In genomic region chr6:44043479-44044153, GRCh38 we compare ENCODE assay signal across 1 cellular context.
A peak's percentile ranks its signal among the peaks of the same experiment; 100 is the strongest.
TF ChIP-seq lines count a peak whose summit lies in the region.

No MANE protein-coding gene starts in this region.

TF ChIP-seq in K562, 482 proteins besides CTCF, POLR2A, EP300 and RAD21 (continued from another document and continues in another):
- TF ChIP-seq USF2 (CRISPR knock-in tag; IDR thresholded peaks at IDR 0.05) = no peak
- no peak for TF ChIP-seq ZNF23 (CRISPR knock-in tag; IDR thresholded peaks at IDR 0.05)
- peak; percentile 74; the same call in 1 of the 2 replicates for TF ChIP-seq EHMT2 (IDR thresholded peaks at IDR 0.05)
- no peak for TF ChIP-seq MAFF (IDR thresholded peaks at IDR 0.05; ENCODE audit: low read length)
- TF ChIP-seq ZNF395 (CRISPR knock-in tag; IDR thresholded peaks at IDR 0.05) = peak; percentile 65; the same call in 1 of the 2 replicates
- no peak for TF ChIP-seq NFYB (IDR thresholded peaks at IDR 0.05; ENCODE audit: extremely low read depth, insufficient read length)
- peak; percentile 57; the same call in 1 of the 2 replicates for TF ChIP-seq SOX6 (IDR thresholded peaks at IDR 0.05)
- no peak for TF ChIP-seq CBX5 (IDR thresholded peaks at IDR 0.05; ENCODE audit: borderline replicate concordance, low read depth)
- no peak for TF ChIP-seq CHD4 (IDR thresholded peaks at IDR 0.05; ENCODE audit: insufficient read depth, insufficient replicate concordance, low read depth, low read length, poor library complexity, severe bottlenecking)
- TF ChIP-seq KLF1 (tag; IDR thresholded peaks at IDR 0.05) = no peak
- no peak for TF ChIP-seq ZNF785 (CRISPR knock-in tag; IDR thresholded peaks at IDR 0.05)
- TF ChIP-seq, protein P1, sequence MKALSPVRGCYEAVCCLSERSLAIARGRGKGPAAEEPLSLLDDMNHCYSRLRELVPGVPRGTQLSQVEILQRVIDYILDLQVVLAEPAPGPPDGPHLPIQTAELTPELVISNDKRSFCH (CRISPR knock-in tag; IDR thresholded peaks at IDR 0.05) = no peak
- TF ChIP-seq, protein P1 (tag; IDR thresholded peaks at IDR 0.05) = peak; percentile 87
- TF ChIP-seq TRIM24 (IDR thresholded peaks at IDR 0.05) = no peak
- peak; percentile 96 for TF ChIP-seq DMBX1 (CRISPR knock-in tag; IDR thresholded peaks at IDR 0.05; ENCODE audit: borderline replicate concordance)
- no peak for TF ChIP-seq STAT5A (IDR thresholded peaks at IDR 0.05; ENCODE audit: borderline replicate concordance, low read length)
- TF ChIP-seq ZNF282 (CRISPR knock-in tag; IDR thresholded peaks at IDR 0.05) = no peak
- TF ChIP-seq ZBTB7A (IDR thresholded peaks at IDR 0.05; ENCODE audit: borderline replicate concordance, control insufficient read depth, low read depth, low read length) = no peak
- TF ChIP-seq, protein P2, sequence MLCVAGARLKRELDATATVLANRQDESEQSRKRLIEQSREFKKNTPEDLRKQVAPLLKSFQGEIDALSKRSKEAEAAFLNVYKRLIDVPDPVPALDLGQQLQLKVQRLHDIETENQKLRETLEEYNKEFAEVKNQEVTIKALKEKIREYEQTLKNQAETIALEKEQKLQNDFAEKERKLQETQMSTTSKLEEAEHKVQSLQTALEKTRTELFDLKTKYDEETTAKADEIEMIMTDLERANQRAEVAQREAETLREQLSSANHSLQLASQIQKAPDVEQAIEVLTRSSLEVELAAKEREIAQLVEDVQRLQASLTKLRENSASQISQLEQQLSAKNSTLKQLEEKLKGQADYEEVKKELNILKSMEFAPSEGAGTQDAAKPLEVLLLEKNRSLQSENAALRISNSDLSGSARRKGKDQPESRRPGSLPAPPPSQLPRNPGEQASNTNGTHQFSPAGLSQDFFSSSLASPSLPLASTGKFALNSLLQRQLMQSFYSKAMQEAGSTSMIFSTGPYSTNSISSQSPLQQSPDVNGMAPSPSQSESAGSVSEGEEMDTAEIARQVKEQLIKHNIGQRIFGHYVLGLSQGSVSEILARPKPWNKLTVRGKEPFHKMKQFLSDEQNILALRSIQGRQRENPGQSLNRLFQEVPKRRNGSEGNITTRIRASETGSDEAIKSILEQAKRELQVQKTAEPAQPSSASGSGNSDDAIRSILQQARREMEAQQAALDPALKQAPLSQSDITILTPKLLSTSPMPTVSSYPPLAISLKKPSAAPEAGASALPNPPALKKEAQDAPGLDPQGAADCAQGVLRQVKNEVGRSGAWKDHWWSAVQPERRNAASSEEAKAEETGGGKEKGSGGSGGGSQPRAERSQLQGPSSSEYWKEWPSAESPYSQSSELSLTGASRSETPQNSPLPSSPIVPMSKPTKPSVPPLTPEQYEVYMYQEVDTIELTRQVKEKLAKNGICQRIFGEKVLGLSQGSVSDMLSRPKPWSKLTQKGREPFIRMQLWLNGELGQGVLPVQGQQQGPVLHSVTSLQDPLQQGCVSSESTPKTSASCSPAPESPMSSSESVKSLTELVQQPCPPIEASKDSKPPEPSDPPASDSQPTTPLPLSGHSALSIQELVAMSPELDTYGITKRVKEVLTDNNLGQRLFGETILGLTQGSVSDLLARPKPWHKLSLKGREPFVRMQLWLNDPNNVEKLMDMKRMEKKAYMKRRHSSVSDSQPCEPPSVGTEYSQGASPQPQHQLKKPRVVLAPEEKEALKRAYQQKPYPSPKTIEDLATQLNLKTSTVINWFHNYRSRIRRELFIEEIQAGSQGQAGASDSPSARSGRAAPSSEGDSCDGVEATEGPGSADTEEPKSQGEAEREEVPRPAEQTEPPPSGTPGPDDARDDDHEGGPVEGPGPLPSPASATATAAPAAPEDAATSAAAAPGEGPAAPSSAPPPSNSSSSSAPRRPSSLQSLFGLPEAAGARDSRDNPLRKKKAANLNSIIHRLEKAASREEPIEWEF (CRISPR knock-in tag; IDR thresholded peaks at IDR 0.05) = no peak
- no peak for TF ChIP-seq ZFP91 (CRISPR knock-in tag; IDR thresholded peaks at IDR 0.05)
- peak; percentile 18; the same call in 1 of the 2 replicates for TF ChIP-seq ELF1 (tag; IDR thresholded peaks at IDR 0.05)
- TF ChIP-seq POLR3G (IDR thresholded peaks at IDR 0.05; ENCODE audit: extremely low read depth, insufficient read length, insufficient replicate concordance) = no peak
- TF ChIP-seq SMAD3 (CRISPR knock-in tag; conservative IDR thresholded peaks at IDR 0.05) = peak; percentile 75; the same call in 1 of the 2 replicates
- no peak for TF ChIP-seq RBM22 (IDR thresholded peaks at IDR 0.05; ENCODE audit: low read depth, low read length, poor library complexity, severe bottlenecking)
- TF ChIP-seq ZFP1 (CRISPR knock-in tag; IDR thresholded peaks at IDR 0.05) = no peak
- no peak for TF ChIP-seq ZNF224 (CRISPR knock-in tag; IDR thresholded peaks at IDR 0.05)
- TF ChIP-seq, protein P3, sequence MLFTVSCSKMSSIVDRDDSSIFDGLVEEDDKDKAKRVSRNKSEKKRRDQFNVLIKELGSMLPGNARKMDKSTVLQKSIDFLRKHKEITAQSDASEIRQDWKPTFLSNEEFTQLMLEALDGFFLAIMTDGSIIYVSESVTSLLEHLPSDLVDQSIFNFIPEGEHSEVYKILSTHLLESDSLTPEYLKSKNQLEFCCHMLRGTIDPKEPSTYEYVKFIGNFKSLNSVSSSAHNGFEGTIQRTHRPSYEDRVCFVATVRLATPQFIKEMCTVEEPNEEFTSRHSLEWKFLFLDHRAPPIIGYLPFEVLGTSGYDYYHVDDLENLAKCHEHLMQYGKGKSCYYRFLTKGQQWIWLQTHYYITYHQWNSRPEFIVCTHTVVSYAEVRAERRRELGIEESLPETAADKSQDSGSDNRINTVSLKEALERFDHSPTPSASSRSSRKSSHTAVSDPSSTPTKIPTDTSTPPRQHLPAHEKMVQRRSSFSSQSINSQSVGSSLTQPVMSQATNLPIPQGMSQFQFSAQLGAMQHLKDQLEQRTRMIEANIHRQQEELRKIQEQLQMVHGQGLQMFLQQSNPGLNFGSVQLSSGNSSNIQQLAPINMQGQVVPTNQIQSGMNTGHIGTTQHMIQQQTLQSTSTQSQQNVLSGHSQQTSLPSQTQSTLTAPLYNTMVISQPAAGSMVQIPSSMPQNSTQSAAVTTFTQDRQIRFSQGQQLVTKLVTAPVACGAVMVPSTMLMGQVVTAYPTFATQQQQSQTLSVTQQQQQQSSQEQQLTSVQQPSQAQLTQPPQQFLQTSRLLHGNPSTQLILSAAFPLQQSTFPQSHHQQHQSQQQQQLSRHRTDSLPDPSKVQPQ (CRISPR knock-in tag; IDR thresholded peaks at IDR 0.05; ENCODE audit: borderline replicate concordance) = no peak
- TF ChIP-seq ZNF318 (IDR thresholded peaks at IDR 0.05; ENCODE audit: borderline replicate concordance in 1 of 2, low read depth in 1 of 2) = no peak
- peak; percentile 61; the same call in 1 of the 2 replicates for TF ChIP-seq CTBP1 (IDR thresholded peaks at IDR 0.05; ENCODE audit: borderline replicate concordance)
- TF ChIP-seq FOS (IDR thresholded peaks at IDR 0.05; ENCODE audit: extremely low read depth, insufficient read length) = no peak
- TF ChIP-seq POLR2AphosphoS5 (IDR thresholded peaks at IDR 0.05; ENCODE audit: control insufficient read depth, insufficient read depth, low read depth, low read length) = no peak
- TF ChIP-seq U2AF2 (optimal IDR thresholded peaks at IDR 0.05; ENCODE audit: low read depth, low read length) = no peak
- no peak for TF ChIP-seq ZNF57 (CRISPR knock-in tag; IDR thresholded peaks at IDR 0.05)
- no peak for TF ChIP-seq HOXB6 (CRISPR knock-in tag; IDR thresholded peaks at IDR 0.05; ENCODE audit: borderline replicate concordance)
- TF ChIP-seq NCOR1 (IDR thresholded peaks at IDR 0.05) = no peak; the same call in 1 of the 2 replicates
- TF ChIP-seq, protein P4, sequence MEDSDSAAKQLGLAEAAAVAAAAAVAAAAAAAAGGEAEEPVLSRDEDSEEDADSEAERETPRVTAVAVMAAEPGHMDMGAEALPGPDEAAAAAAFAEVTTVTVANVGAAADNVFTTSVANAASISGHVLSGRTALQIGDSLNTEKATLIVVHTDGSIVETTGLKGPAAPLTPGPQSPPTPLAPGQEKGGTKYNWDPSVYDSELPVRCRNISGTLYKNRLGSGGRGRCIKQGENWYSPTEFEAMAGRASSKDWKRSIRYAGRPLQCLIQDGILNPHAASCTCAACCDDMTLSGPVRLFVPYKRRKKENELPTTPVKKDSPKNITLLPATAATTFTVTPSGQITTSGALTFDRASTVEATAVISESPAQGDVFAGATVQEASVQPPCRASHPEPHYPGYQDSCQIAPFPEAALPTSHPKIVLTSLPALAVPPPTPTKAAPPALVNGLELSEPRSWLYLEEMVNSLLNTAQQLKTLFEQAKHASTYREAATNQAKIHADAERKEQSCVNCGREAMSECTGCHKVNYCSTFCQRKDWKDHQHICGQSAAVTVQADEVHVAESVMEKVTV (CRISPR knock-in tag; IDR thresholded peaks at IDR 0.05) = no peak
- no peak for TF ChIP-seq SAFB (IDR thresholded peaks at IDR 0.05; ENCODE audit: borderline replicate concordance, low read depth, low read length)
- TF ChIP-seq TCFL5 (CRISPR knock-in tag; conservative IDR thresholded peaks at IDR 0.05) = no peak
- no peak for TF ChIP-seq BRD9 (IDR thresholded peaks at IDR 0.05; ENCODE audit: low read depth, partially characterized antibody)
- TF ChIP-seq COPS2 (conservative IDR thresholded peaks at IDR 0.05) = no peak
- no peak for TF ChIP-seq ZBTB8A (IDR thresholded peaks at IDR 0.05; ENCODE audit: partially characterized antibody)
